Comparison of ENCODE assay signal across 14 cellular contexts in genomic region chr5:108769352-108769751, GRCh38. TPM values are rescaled to one million over a fixed set of nuclear protein-coding genes. Genes with fewer than 3 reads are reported as not detected.
DNase-seq lines count a peak whose midpoint lies in the region; ATAC-seq and TF ChIP-seq lines count a peak whose summit lies in the region.
"Had no signal": no experiment of that assay in that cellular context is flagged by ENCODE, and none has a peak within 500 bp of the region (broad histone marks: within the 10 kb centered on the region; RNA-seq: fewer than 3 reads in every experiment).

No MANE protein-coding gene starts in this region.

- H3K36me3 Mint-ChIP-seq in activated naive CD8-positive, alpha-beta T cell treated with anti-CD3 and anti-CD28 coated beads, Interleukin-2, amount 10 ng/mL, durations not matched to agents 7 days and 5 days, result peaks cover 7% of the 10 kb centered on the region
- H3K36me3 Mint-ChIP-seq: activated naive CD4-positive, alpha-beta T cell treated with anti-CD3 and anti-CD28 coated beads, Interleukin-2, amount 10 ng/mL, durations not matched to agents 7 days and 5 days had no signal

- peaks cover 6% of the 10 kb centered on the region for H3K9me3 Mint-ChIP-seq in activated naive CD8-positive, alpha-beta T cell treated with anti-CD3 and anti-CD28 coated beads, Interleukin-2, amount 10 ng/mL, durations not matched to agents 7 days and 5 days
- H3K9me3 Mint-ChIP-seq: activated naive CD4-positive, alpha-beta T cell treated with anti-CD3 and anti-CD28 coated beads, Interleukin-2, amount 10 ng/mL, durations not matched to agents 7 days and 5 days had no signal

- DNase-seq in GM12865 (ENCODE audit: low read depth) (peak; percentile 28), DMS 273 (lab: John Stamatoyannopoulos, UW; ENCODE audit: unreplicated experiment) (no peak), T-helper 9 cell (no peak), GDM1 (lab: John Stamatoyannopoulos, UW) (no peak), NCI-H82 treated with DMSO at 0.1 percent for 48 hours (lab: John Stamatoyannopoulos, UW; ENCODE audit: unreplicated experiment) (no peak)
- DNase-seq in activated naive CD8-positive, alpha-beta T cell treated with anti-CD3 and anti-CD28 coated beads, Interleukin-2, amount 10 ng/mL, durations not matched to agents 7 days and 5 days, result no peak
- DNase-seq: activated naive CD4-positive, alpha-beta T cell treated with anti-CD3 and anti-CD28 coated beads, Interleukin-2, amount 10 ng/mL, durations not matched to agents 7 days and 5 days; dorsolateral prefrontal cortex; heart left ventricle; NCI-H2107; RPMI8226 had no signal

- no peak overlapping the region; the same call in 1 of the 2 replicates for H3K4me3 ChIP-seq in GM12865 (ENCODE audit: low read depth, low read length)
- H3K4me3 ChIP-seq: dorsolateral prefrontal cortex, heart left ventricle had no signal

- peaks cover 6% of the 10 kb centered on the region for H3K4me1 Mint-ChIP-seq in activated naive CD8-positive, alpha-beta T cell treated with anti-CD3 and anti-CD28 coated beads, Interleukin-2, amount 10 ng/mL, durations not matched to agents 7 days and 5 days

- peak overlapping the region; percentile 74 for H3K27ac Mint-ChIP-seq in activated naive CD8-positive, alpha-beta T cell treated with anti-CD3 and anti-CD28 coated beads, Interleukin-2, amount 10 ng/mL, durations not matched to agents 7 days and 5 days
- H3K27ac Mint-ChIP-seq: activated naive CD4-positive, alpha-beta T cell treated with anti-CD3 and anti-CD28 coated beads, Interleukin-2, amount 10 ng/mL, durations not matched to agents 7 days and 5 days; memory B cell had no signal

- POLR2A ChIA-PET in activated naive CD8-positive, alpha-beta T cell treated with anti-CD3 and anti-CD28 coated beads, Interleukin-2, amount 10 ng/mL, durations not matched to agents 7 days and 5 days (lab: Charles Lee), result no interaction called here

- peak overlapping the region; percentile 68 for H3K4me3 Mint-ChIP-seq in activated naive CD8-positive, alpha-beta T cell treated with anti-CD3 and anti-CD28 coated beads, Interleukin-2, amount 10 ng/mL, durations not matched to agents 7 days and 5 days
- H3K4me3 Mint-ChIP-seq: activated naive CD4-positive, alpha-beta T cell treated with anti-CD3 and anti-CD28 coated beads, Interleukin-2, amount 10 ng/mL, durations not matched to agents 7 days and 5 days; memory B cell had no signal

- no peaks in the 10 kb centered on the region for H3K27me3 Mint-ChIP-seq in activated naive CD8-positive, alpha-beta T cell treated with anti-CD3 and anti-CD28 coated beads, Interleukin-2, amount 10 ng/mL, durations not matched to agents 7 days and 5 days
- H3K27me3 Mint-ChIP-seq: activated naive CD4-positive, alpha-beta T cell treated with anti-CD3 and anti-CD28 coated beads, Interleukin-2, amount 10 ng/mL, durations not matched to agents 7 days and 5 days; memory B cell had no signal

- ATAC-seq in GM19452 (IDR thresholded peaks at IDR 0.05; ENCODE audit: unreplicated experiment) (peak; percentile 73), HG02981 (IDR thresholded peaks at IDR 0.05; ENCODE audit: unreplicated experiment) (peak; percentile 50)
- ATAC-seq in activated naive CD8-positive, alpha-beta T cell treated with anti-CD3 and anti-CD28 coated beads, Interleukin-2, amount 10 ng/mL, durations not matched to agents 7 days and 5 days (ENCODE audit: low read depth), result peak; percentile 67
- ATAC-seq: heart left ventricle had no signal

- no peak for TF ChIP-seq CTCF in GM12865 (IDR thresholded peaks at IDR 0.05; ENCODE audit: insufficient read depth, low read depth, low read length, missing control alignments)

RNA-seq across cellular contexts. Expression of gene FER, which starts 21.7 kb away (rescaled TPM):
- total RNA-seq in activated naive CD8-positive, alpha-beta T cell treated with anti-CD3 and anti-CD28 coated beads, Interleukin-2, amount 10 ng/mL, durations not matched to agents 7 days and 5 days, result 10 to 100 TPM; 10.8 to 13.5 TPM
